Comparison of ENCODE assay signal across 8 cellular contexts in genomic region chr5:95842955-95843544, GRCh38. TPM values are rescaled to one million over a fixed set of nuclear protein-coding genes. Genes with fewer than 3 reads are reported as not detected.
DNase-seq lines count a peak whose midpoint lies in the region; ATAC-seq and TF ChIP-seq lines count a peak whose summit lies in the region.

No MANE protein-coding gene starts in this region.

- TF ChIP-seq POLR2A in body of pancreas (IDR thresholded peaks at IDR 0.05) = no peak

- peaks cover 69% of the 10 kb centered on the region for H3K4me1 Mint-ChIP-seq in CD14-positive monocyte

- H3K36me3 ChIP-seq in body of pancreas (replicated peaks in 1 of 2; ENCODE audit: insufficient read depth in 1 of 2, low read depth in 2 of 2) (no peaks in the 10 kb centered on the region), lower lobe of right lung (no peaks in the 10 kb centered on the region)

- peak; percentile 23 for TF ChIP-seq CTCF in CD14-positive monocyte (IDR thresholded peaks at IDR 0.05)
- TF ChIP-seq CTCF in body of pancreas (IDR thresholded peaks at IDR 0.05) = peak in 1 of 7 experiments; percentile 17
- peak; percentile 16 for TF ChIP-seq CTCF in lower lobe of right lung (IDR thresholded peaks at IDR 0.05)

- H3K36me3 Mint-ChIP-seq in CD14-positive monocyte = no peaks in the 10 kb centered on the region

- ATAC-seq in GM19463 (IDR thresholded peaks at IDR 0.05; ENCODE audit: unreplicated experiment) = peak; percentile 93
- ATAC-seq in HG03469 (IDR thresholded peaks at IDR 0.05; ENCODE audit: unreplicated experiment) = peak; percentile 74
- ATAC-seq in body of pancreas = peak; percentile 13
- peak; percentile 94 for ATAC-seq in lower lobe of right lung

- intact Hi-C loops in CD14-positive monocyte (cut with micrococcal nuclease) = loop anchor here in 1 of 2 donors (5.0 kb wide), 1 partner anchor 36 kb away; no protein-coding TSS in a partner anchor
- intact Hi-C loops in body of pancreas (cut with DNase I) = no loop called here
- intact Hi-C loops in lower lobe of right lung (cut with DNase I) = loop anchor here (10.0 kb wide), 1 partner anchor 198 kb away; the partner anchor contains the start of gene RFESD

- peaks cover 0 to 2% (median 2%) of the 10 kb centered on the region in 3 donors for H3K27me3 Mint-ChIP-seq in CD14-positive monocyte (ENCODE audit: low read depth in 3 of 3)

- peaks cover 0 to 3% (median 0%) of the 10 kb centered on the region in 7 donors for H3K9me3 Mint-ChIP-seq in CD14-positive monocyte

- peak overlapping the region; percentile 35 to 79 for H3K4me3 Mint-ChIP-seq in CD14-positive monocyte

- H3K9me3 ChIP-seq in body of pancreas (no peaks in the 10 kb centered on the region), lower lobe of right lung (no peaks in the 10 kb centered on the region)

- peak overlapping the region; percentile 89 to 98 (median 96) for H3K27ac Mint-ChIP-seq in CD14-positive monocyte

- no peaks in the 10 kb centered on the region for H3K4me1 ChIP-seq in body of pancreas
- H3K4me1 ChIP-seq in lower lobe of right lung = peaks cover 38% of the 10 kb centered on the region

- peak overlapping the region in 1 of 4 donors; percentile 57 for H3K27ac ChIP-seq in body of pancreas
- peak overlapping the region; percentile 61 for H3K27ac ChIP-seq in lower lobe of right lung
- no peak overlapping the region for H3K27ac ChIP-seq in substantia nigra (ENCODE audit: low read depth, low read length, poor library complexity, severe bottlenecking)

- H3K27me3 ChIP-seq in body of pancreas = no peaks in the 10 kb centered on the region
- H3K27me3 ChIP-seq in lower lobe of right lung (ENCODE audit: low read depth) = no peaks in the 10 kb centered on the region

- 69 to 72% methylated on average over 11 of the region's 11 CpGs for WGBS in body of pancreas, 2 donors

- DNase-seq in CD14-positive monocyte (ENCODE audit: low spot score) (peak; percentile 94), T-helper 2 cell (peak in 4 of 5 experiments; percentile 33 to 89 (median 44)), body of pancreas (peak in 3 of 4 donors; percentile 30 to 77 (median 59)), lower lobe of right lung (peak; percentile 90), substantia nigra (lab: John Stamatoyannopoulos, UW) (peak in 29 of 49 donors; percentile 16 to 69 (median 35)), midbrain (lab: John Stamatoyannopoulos, UW) (no peak)

- no peak overlapping the region for H3K4me3 ChIP-seq in body of pancreas
- H3K4me3 ChIP-seq in lower lobe of right lung = no peak overlapping the region

RNA-seq across cellular contexts. Expression of gene GLRX, which starts 20.5 kb away (rescaled TPM):
- polyA plus RNA-seq in CD14-positive monocyte = 100 to 1,000 TPM; 555 to 603 TPM
- 10 to 100 TPM in 1 of 2 donors, 1 to 10 TPM in 1; 8.6 to 17.6 TPM for total RNA-seq in body of pancreas
- 115 TPM for total RNA-seq in lower lobe of right lung

Comparison
In these comparisons a context has a peak if more than half of its experiments do, and no peak if none do; other contexts are left out.
1. ATAC-seq: peak in every context shown above with its lines; median percentile 94 in lower lobe of right lung; 93 in GM19463; 74 in HG03469; 13 in body of pancreas.